In genomic region chr11:65117206-65118096, GRCh38 we compare ENCODE assay signal across 8 cellular contexts. TPM values are rescaled to one million over a fixed set of nuclear protein-coding genes. Genes with fewer than 3 reads are reported as not detected.
DNase-seq lines count a peak whose midpoint lies in the region; ATAC-seq and TF ChIP-seq lines count a peak whose summit lies in the region.

ZNHIT2 (minus strand) TSS chr11:65117701; CDS start chr11:65117653, 48 bp downstream.

- H3K27me3 Mint-ChIP-seq in activated CD4-positive, alpha-beta T cell treated with anti-CD3 and anti-CD28 coated beads, Interleukin-2, amount 10 ng/mL, durations not matched to agents 24 days and 14 days = no peaks in the 10 kb centered on the region

- H3K27ac ChIP-seq in BLaER1 treated with 17β-estradiol and CSF1 and Interleukin-3, amounts not matched to agents 10 nM and 100 nM = peak within 1 kb of the TSS; percentile 74 to 90 (median 87)
- H3K27ac ChIP-seq in colonic mucosa (peak within 1 kb of the TSS; percentile 71), layer of hippocampus (ENCODE audit: low read depth, low read length) (peak within 1 kb of the TSS; percentile 94)

- H3K4me3 ChIP-seq in BLaER1 treated with 17β-estradiol and CSF1 and Interleukin-3, amounts not matched to agents 10 nM and 100 nM = peak within 1 kb of the TSS; percentile 73 to 94 (median 87)
- H3K4me3 ChIP-seq in colonic mucosa = peak within 1 kb of the TSS; percentile 70

- DNase-seq in GM19240 (ENCODE audit: insufficient read length, low spot score) = peak; percentile 78
- peak; percentile 99 to 100 for DNase-seq in NCI-H526 (lab: John Stamatoyannopoulos, UW)
- peak; percentile 100 for DNase-seq in activated CD4-positive, alpha-beta T cell treated with anti-CD3 and anti-CD28 coated beads, Interleukin-2, amount 10 ng/mL, durations not matched to agents 24 days and 14 days
- peak; percentile 100 for DNase-seq in colonic mucosa
- peak; percentile 100 for DNase-seq in stimulated activated CD4-positive, alpha-beta T cell treated with anti-CD3 and anti-CD28 coated beads, Interleukin-1b, Interleukin-23, amount 100 ng/mL, for 48 hours

- peaks cover 34 to 57% (median 49%) of the 10 kb centered on the region in 11 experiments for H3K36me3 ChIP-seq in BLaER1 treated with 17β-estradiol and CSF1 and Interleukin-3, amounts not matched to agents 10 nM and 100 nM
- peaks cover 13% of the 10 kb centered on the region for H3K36me3 ChIP-seq in colonic mucosa

- peak; percentile 42 for ATAC-seq in HG03469 (IDR thresholded peaks at IDR 0.05; ENCODE audit: unreplicated experiment)

- peaks cover 39% of the 10 kb centered on the region for H3K4me1 Mint-ChIP-seq in activated CD4-positive, alpha-beta T cell treated with anti-CD3 and anti-CD28 coated beads, Interleukin-2, amount 10 ng/mL, durations not matched to agents 24 days and 14 days

- no peaks in the 10 kb centered on the region for H3K27me3 ChIP-seq in BLaER1 treated with 17β-estradiol and CSF1 and Interleukin-3, amounts not matched to agents 10 nM and 100 nM
- no peaks in the 10 kb centered on the region for H3K27me3 ChIP-seq in colonic mucosa
- no peaks in the 10 kb centered on the region for H3K27me3 ChIP-seq in layer of hippocampus (ENCODE audit: control insufficient read depth, insufficient read depth, low read length)

- peaks cover 54 to 81% (median 67%) of the 10 kb centered on the region in 10 experiments for H3K4me1 ChIP-seq in BLaER1 treated with 17β-estradiol and CSF1 and Interleukin-3, amounts not matched to agents 10 nM and 100 nM
- peaks cover 23% of the 10 kb centered on the region for H3K4me1 ChIP-seq in colonic mucosa

- peak; percentile 71 for TF ChIP-seq CTCF in colonic mucosa (IDR thresholded peaks at IDR 0.05)

- peak within 1 kb of the TSS; percentile 91 to 100 (median 98) for H3K4me2 ChIP-seq in BLaER1 treated with 17β-estradiol and CSF1 and Interleukin-3, amounts not matched to agents 10 nM and 100 nM

- H4K20me1 ChIP-seq in BLaER1 treated with 17β-estradiol and CSF1 and Interleukin-3, amounts not matched to agents 10 nM and 100 nM = peaks cover 0 to 65% (median 38%) of the 10 kb centered on the region in 11 experiments; a peak in 16 of 22 replicates

- no peaks in the 10 kb centered on the region for H3K9me3 Mint-ChIP-seq in activated CD4-positive, alpha-beta T cell treated with anti-CD3 and anti-CD28 coated beads, Interleukin-2, amount 10 ng/mL, durations not matched to agents 24 days and 14 days

- peak within 1 kb of the TSS; percentile 95 for H3K27ac Mint-ChIP-seq in activated CD4-positive, alpha-beta T cell treated with anti-CD3 and anti-CD28 coated beads, Interleukin-2, amount 10 ng/mL, durations not matched to agents 24 days and 14 days

- H3K9ac ChIP-seq in BLaER1 treated with 17β-estradiol and CSF1 and Interleukin-3, amounts not matched to agents 10 nM and 100 nM = peak within 1 kb of the TSS; percentile 88 to 99 (median 93)
- H3K9ac ChIP-seq in colonic mucosa (ENCODE audit: low read depth in 2 of 2, low read length in 2 of 2) = peak within 1 kb of the TSS; percentile 89 to 91

- H3K4me3 Mint-ChIP-seq in activated CD4-positive, alpha-beta T cell treated with anti-CD3 and anti-CD28 coated beads, Interleukin-2, amount 10 ng/mL, durations not matched to agents 24 days and 14 days = peak within 1 kb of the TSS; percentile 90

- no peaks in the 10 kb centered on the region for H3K9me3 ChIP-seq in BLaER1 treated with 17β-estradiol and CSF1 and Interleukin-3, amounts not matched to agents 10 nM and 100 nM (replicated peaks in 1 of 11)
- H3K9me3 ChIP-seq in colonic mucosa = no peaks in the 10 kb centered on the region

- H3K36me3 Mint-ChIP-seq in activated CD4-positive, alpha-beta T cell treated with anti-CD3 and anti-CD28 coated beads, Interleukin-2, amount 10 ng/mL, durations not matched to agents 24 days and 14 days (ENCODE audit: low read depth) = peaks cover 52% of the 10 kb centered on the region

- intact Hi-C loops in activated CD4-positive, alpha-beta T cell treated with anti-CD3 and anti-CD28 coated beads, Interleukin-2, amount 10 ng/mL, durations not matched to agents 24 days and 14 days (cut with micrococcal nuclease) = loop anchor here (1.0 to 2.0 kb wide), 6 partner anchors 17 to 270 kb away; partner anchors contain the start of genes ARL2, CDCA5, SAC3D1 and SYVN1
- intact Hi-C loops in colonic mucosa (cut with DNase I) = loop anchor here (5.0 to 10.0 kb wide), 3 partner anchors 105 to 270 kb away; partner anchors contain the start of gene ARL2

RNA-seq across cellular contexts. Expression of gene ZNHIT2, which starts in this region (rescaled TPM):
- 17.1 and 18.1 TPM in 2 replicates for total RNA-seq in activated CD4-positive, alpha-beta T cell treated with anti-CD3 and anti-CD28 coated beads, Interleukin-2, amount 10 ng/mL, durations not matched to agents 24 days and 14 days
- total RNA-seq in colonic mucosa = 10 to 100 TPM in 1 of 2 donors, 1 to 10 TPM in 1; 8.1 to 17.3 TPM

Comparison
In these comparisons a context has a peak if more than half of its experiments do, and no peak if none do; other contexts are left out.
1. Peak in every context shown above with its lines: DNase-seq, ATAC-seq, H3K4me3 ChIP-seq and H3K27ac ChIP-seq.